ENCODE assay signal across 13 cellular contexts in the genomic region with DNA sequence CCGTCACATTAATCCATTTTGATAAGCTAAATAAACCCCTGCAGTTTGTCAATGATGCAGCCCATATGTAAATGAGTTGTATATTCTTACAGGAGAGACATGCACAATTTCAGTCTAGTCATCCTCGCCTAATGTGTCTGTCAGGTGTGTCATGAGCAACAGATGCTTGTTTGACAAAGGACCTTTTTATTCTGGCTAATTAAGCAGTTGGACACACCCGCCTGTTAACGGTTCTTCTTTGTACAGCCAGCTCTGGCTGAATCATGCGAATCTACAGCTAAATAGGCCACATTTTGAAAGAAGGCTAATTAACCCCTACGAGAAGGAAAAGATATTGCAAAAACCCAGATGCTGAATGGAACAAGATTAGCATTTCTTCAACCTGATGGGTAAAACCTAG.
DNase-seq lines count a peak whose midpoint lies in the region; ATAC-seq and TF ChIP-seq lines count a peak whose summit lies in the region.
"Had no signal": no experiment of that assay in that cellular context is flagged by ENCODE, and none has a peak within 500 bp of the region (broad histone marks: within the 10 kb centered on the region; RNA-seq: fewer than 3 reads in every experiment).

No MANE protein-coding gene starts in this region.

- H2AFZ ChIP-seq in GM23338: no peak overlapping the region

- DNase-seq in GM23338 (ENCODE audit: low spot score) (no peak), NCI-H1694 (lab: John Stamatoyannopoulos, UW) (peak; percentile 75), RPMI7951 (ENCODE audit: low read depth) (peak; percentile 35), mucosa of descending colon (no peak), MV-4-11 (lab: John Stamatoyannopoulos, UW) (no peak), RKO (ENCODE audit: low spot score) (no peak), OCI-M2 (lab: John Stamatoyannopoulos, UW; ENCODE audit: unreplicated experiment) (no peak)
- DNase-seq: Kasumi-1; stimulated activated CD4-positive, alpha-beta T cell treated with anti-CD3 and anti-CD28 coated beads, Interleukin-4, amount 100 ng/mL, for 1 hour had no signal

- peaks cover 27% of the 10 kb centered on the region for H3K4me1 Mint-ChIP-seq in GM23338

- no peak overlapping the region for H3K27ac ChIP-seq in GM23338 (ENCODE audit: low read depth)

- no peak for TF ChIP-seq CTCF in GM23338 (conservative IDR thresholded peaks at IDR 0.05; ENCODE audit: low read depth in 2 of 2)
- no peak for TF ChIP-seq CTCF in mucosa of descending colon (IDR thresholded peaks at IDR 0.05)

- H3F3A ChIP-seq in GM23338 (replicated peaks; ENCODE audit: low read depth): no peaks in the 10 kb centered on the region

- no peaks in the 10 kb centered on the region for H3K27me3 ChIP-seq in GM23338 (ENCODE audit: insufficient read depth)

- H3K9me2 ChIP-seq in GM23338 (ENCODE audit: insufficient read depth): no peaks in the 10 kb centered on the region

- no peaks in the 10 kb centered on the region for H3K79me2 ChIP-seq in GM23338 (replicated peaks; ENCODE audit: insufficient read depth)

- H3K27ac Mint-ChIP-seq in GM23338: no peak overlapping the region; the same call in none of the 2 replicates
- H3K27ac Mint-ChIP-seq: memory B cell; stimulated activated naive CD8-positive, alpha-beta T cell treated with anti-CD3 and anti-CD28 coated beads, Interleukin-15, Interleukin-2, amounts not matched to agents 100 ng/mL and 50 ng/mL, for 24 hours had no signal

- intact Hi-C loops in mucosa of descending colon (cut with DNase I, micrococcal nuclease): no loop called here

- H4K20me1 ChIP-seq in GM23338 (replicated peaks; ENCODE audit: insufficient read depth): no peaks in the 10 kb centered on the region

- H3K36me3 Mint-ChIP-seq in GM23338 (ENCODE audit: low read depth): no peaks in the 10 kb centered on the region

- H3K9me3 ChIP-seq in mucosa of descending colon: no peaks in the 10 kb centered on the region

- H3K36me3 ChIP-seq in GM23338 (ENCODE audit: insufficient read depth) (no peaks in the 10 kb centered on the region), mucosa of descending colon (ENCODE audit: low read depth) (no peaks in the 10 kb centered on the region)

- H3K4me1 ChIP-seq in GM23338 (ENCODE audit: insufficient read depth) (peaks cover 41% of the 10 kb centered on the region), mucosa of descending colon (ENCODE audit: low read depth) (no peaks in the 10 kb centered on the region)

- H3K9me3 Mint-ChIP-seq in GM23338: no peaks in the 10 kb centered on the region

- no peak for ATAC-seq in GM23338
- peak; percentile 49 for ATAC-seq in mucosa of descending colon
- ATAC-seq in SK-N-SH treated with all-trans-retinoic acid at 6 μM for 48 hours: no peak
- ATAC-seq: Panc1 had no signal

- no peak overlapping the region for H3K4me3 Mint-ChIP-seq in GM23338
- H3K4me3 Mint-ChIP-seq: memory B cell; stimulated activated naive CD8-positive, alpha-beta T cell treated with anti-CD3 and anti-CD28 coated beads, Interleukin-15, Interleukin-2, amounts not matched to agents 100 ng/mL and 50 ng/mL, for 24 hours had no signal

- no peaks in the 10 kb centered on the region for H3K27me3 Mint-ChIP-seq in GM23338 (ENCODE audit: insufficient read depth, low read depth, poor library complexity)
- H3K27me3 Mint-ChIP-seq: memory B cell; stimulated activated naive CD8-positive, alpha-beta T cell treated with anti-CD3 and anti-CD28 coated beads, Interleukin-15, Interleukin-2, amounts not matched to agents 100 ng/mL and 50 ng/mL, for 24 hours had no signal

- H3K4me3 ChIP-seq in GM23338: no peak overlapping the region
- no peak overlapping the region for H3K4me3 ChIP-seq in mucosa of descending colon

- 0 out of 2 replicates have a peak overlapping the region, but pooled peaks have one; percentile 4 for H3K4me2 ChIP-seq in GM23338

TF ChIP-seq in GM23338, 12 proteins besides CTCF, POLR2A, EP300 and RAD21:
- TF ChIP-seq, protein P1, sequence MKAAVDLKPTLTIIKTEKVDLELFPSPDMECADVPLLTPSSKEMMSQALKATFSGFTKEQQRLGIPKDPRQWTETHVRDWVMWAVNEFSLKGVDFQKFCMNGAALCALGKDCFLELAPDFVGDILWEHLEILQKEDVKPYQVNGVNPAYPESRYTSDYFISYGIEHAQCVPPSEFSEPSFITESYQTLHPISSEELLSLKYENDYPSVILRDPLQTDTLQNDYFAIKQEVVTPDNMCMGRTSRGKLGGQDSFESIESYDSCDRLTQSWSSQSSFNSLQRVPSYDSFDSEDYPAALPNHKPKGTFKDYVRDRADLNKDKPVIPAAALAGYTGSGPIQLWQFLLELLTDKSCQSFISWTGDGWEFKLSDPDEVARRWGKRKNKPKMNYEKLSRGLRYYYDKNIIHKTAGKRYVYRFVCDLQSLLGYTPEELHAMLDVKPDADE (IDR thresholded peaks at IDR 0.05): no peak
- TF ChIP-seq ZNF331 (CRISPR knock-in tag; IDR thresholded peaks at IDR 0.05; ENCODE audit: low read depth) (no peak), NANOG (IDR thresholded peaks at IDR 0.05; ENCODE audit: borderline replicate concordance) (0 out of 2 replicates have a peak, but pooled peaks have one; percentile 16), STAT1 (IDR thresholded peaks at IDR 0.05; ENCODE audit: unreplicated experiment) (no peak)

TF ChIP-seq in SK-N-SH treated with all-trans-retinoic acid at 6 μM for 48 hours, 23 proteins besides CTCF, POLR2A, EP300 and RAD21:
- TF ChIP-seq ISL1 (CRISPR knock-in tag; IDR thresholded peaks at IDR 0.05): no peak
- TF ChIP-seq, protein P2, sequence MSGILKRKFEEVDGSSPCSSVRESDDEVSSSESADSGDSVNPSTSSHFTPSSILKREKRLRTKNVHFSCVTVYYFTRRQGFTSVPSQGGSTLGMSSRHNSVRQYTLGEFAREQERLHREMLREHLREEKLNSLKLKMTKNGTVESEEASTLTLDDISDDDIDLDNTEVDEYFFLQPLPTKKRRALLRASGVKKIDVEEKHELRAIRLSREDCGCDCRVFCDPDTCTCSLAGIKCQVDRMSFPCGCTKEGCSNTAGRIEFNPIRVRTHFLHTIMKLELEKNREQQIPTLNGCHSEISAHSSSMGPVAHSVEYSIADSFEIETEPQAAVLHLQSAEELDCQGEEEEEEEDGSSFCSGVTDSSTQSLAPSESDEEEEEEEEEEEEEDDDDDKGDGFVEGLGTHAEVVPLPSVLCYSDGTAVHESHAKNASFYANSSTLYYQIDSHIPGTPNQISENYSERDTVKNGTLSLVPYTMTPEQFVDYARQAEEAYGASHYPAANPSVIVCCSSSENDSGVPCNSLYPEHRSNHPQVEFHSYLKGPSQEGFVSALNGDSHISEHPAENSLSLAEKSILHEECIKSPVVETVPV (CRISPR knock-in tag; IDR thresholded peaks at IDR 0.05): no peak
- TF ChIP-seq, protein P3, sequence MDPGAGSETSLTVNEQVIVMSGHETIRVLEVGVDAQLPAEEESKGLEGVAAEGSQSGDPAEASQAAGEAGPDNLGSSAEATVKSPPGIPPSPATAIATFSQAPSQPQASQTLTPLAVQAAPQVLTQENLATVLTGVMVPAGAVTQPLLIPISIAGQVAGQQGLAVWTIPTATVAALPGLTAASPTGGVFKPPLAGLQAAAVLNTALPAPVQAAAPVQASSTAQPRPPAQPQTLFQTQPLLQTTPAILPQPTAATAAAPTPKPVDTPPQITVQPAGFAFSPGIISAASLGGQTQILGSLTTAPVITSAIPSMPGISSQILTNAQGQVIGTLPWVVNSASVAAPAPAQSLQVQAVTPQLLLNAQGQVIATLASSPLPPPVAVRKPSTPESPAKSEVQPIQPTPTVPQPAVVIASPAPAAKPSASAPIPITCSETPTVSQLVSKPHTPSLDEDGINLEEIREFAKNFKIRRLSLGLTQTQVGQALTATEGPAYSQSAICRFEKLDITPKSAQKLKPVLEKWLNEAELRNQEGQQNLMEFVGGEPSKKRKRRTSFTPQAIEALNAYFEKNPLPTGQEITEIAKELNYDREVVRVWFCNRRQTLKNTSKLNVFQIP (CRISPR knock-in tag; IDR thresholded peaks at IDR 0.05; ENCODE audit: borderline replicate concordance, low read depth): no peak
- no peak for TF ChIP-seq ESRRG (CRISPR knock-in tag; IDR thresholded peaks at IDR 0.05)
- no peak for TF ChIP-seq ZNF70 (CRISPR knock-in tag; IDR thresholded peaks at IDR 0.05)
TF ChIP-seq in SK-N-SH treated with all-trans-retinoic acid at 6 μM for 48 hours: peak in this region for 0.

Comparison
In these comparisons a context has a peak if more than half of its experiments do, and no peak if none do; other contexts are left out.
1. DNase-seq: peak in NCI-H1694 (single experiment) and RPMI7951 (single experiment); none in GM23338 (single experiment), mucosa of descending colon (0 of 3), MV-4-11 (single experiment), RKO (single experiment) and OCI-M2 (single experiment).